9 cellular contexts compared by ENCODE assay signal in the genomic region with DNA sequence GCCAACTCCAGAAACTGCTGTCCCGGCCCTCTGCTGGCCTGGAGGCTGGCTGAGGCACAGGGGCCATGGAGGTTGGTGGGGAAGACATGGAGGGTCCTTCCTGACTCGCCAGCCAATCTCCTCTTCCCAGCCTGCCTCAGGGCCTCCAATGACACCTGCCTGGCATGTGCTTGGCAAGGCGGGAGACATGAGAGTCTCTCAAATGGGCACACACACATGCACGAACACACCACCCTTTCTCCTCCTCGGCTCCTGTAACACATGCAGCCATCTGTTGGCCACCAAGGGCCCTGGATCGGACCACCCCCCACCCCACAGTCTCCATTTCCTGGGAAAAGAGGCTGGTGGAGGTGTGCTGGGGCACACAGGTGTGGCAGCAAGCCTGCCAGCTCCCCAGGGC. TPM values are rescaled to one million over a fixed set of nuclear protein-coding genes. Genes with fewer than 3 reads are reported as not detected.
DNase-seq lines count a peak whose midpoint lies in the region; ATAC-seq, FAIRE-seq and TF ChIP-seq lines count a peak whose summit lies in the region.
"Had no signal": no experiment of that assay in that cellular context is flagged by ENCODE, and none has a peak within 500 bp of the region (broad histone marks: within the 10 kb centered on the region; RNA-seq: fewer than 3 reads in every experiment).

No MANE protein-coding gene starts in this region.

- no peaks in the 10 kb centered on the region for H3K36me3 ChIP-seq in bronchial epithelial cell (ENCODE audit: control insufficient read depth, insufficient read depth, low read length)

- peaks cover 27 to 33% (median 32%) of the 10 kb centered on the region in 3 donors for H3K4me1 Mint-ChIP-seq in naive B cell

- H3K27ac Mint-ChIP-seq in naive B cell, result peak overlapping the region in 4 of 6 donors; percentile 48 to 82 (median 70)

- no peak for TF ChIP-seq POLR2A in erythroblast (IDR thresholded peaks at IDR 0.05; ENCODE audit: low read length)

- H3K4me3 Mint-ChIP-seq in naive B cell, result no peak overlapping the region

- FAIRE-seq in bronchial epithelial cell (lab: Jason Lieb, UNC) (peak; percentile 18), urothelium cell line (lab: Jason Lieb, UNC) (peak; percentile 5)

- H3K27me3 Mint-ChIP-seq in naive B cell, result no peaks in the 10 kb centered on the region

- no peak for TF ChIP-seq CTCF in bronchial epithelial cell (IDR thresholded peaks at IDR 0.05; ENCODE audit: insufficient read depth, low read length, severe bottlenecking)

- no peaks in the 10 kb centered on the region for H3K27me3 ChIP-seq in bronchial epithelial cell (ENCODE audit: control insufficient read depth, insufficient read depth, low read length)

- peak; percentile 15 for DNase-seq in stimulated activated CD4-positive, alpha-beta T cell treated with anti-CD3 and anti-CD28 coated beads, Interleukin-15, amount 100 ng/mL, for 24 hours
- DNase-seq in stimulated activated CD4-positive, alpha-beta T cell treated with anti-CD3 and anti-CD28 coated beads, Interleukin-4, amount 100 ng/mL, for 4 hours, result no peak
- DNase-seq in bronchial epithelial cell (ENCODE audit: low read depth), result no peak
- no peak for DNase-seq in naive B cell
- DNase-seq in urothelium cell line (ENCODE audit: low spot score), result no peak
- no peak for DNase-seq in RPMI8226
- DNase-seq in AG20443 (ENCODE audit: low spot score), result no peak
- no peak for DNase-seq in erythroblast (lab: John Stamatoyannopoulos, UW)
- DNase-seq: NCI-H510A treated with DMSO at 0.1 percent for 48 hours had no signal

- H3K9me3 Mint-ChIP-seq in naive B cell, result peaks cover 0 to 3% (median 0%) of the 10 kb centered on the region in 7 donors

- no peak overlapping the region for H3K4me3 ChIP-seq in bronchial epithelial cell (ENCODE audit: low read depth, low read length)

- H3K36me3 Mint-ChIP-seq in naive B cell, result no peaks in the 10 kb centered on the region

- no peak for ATAC-seq in naive B cell (ENCODE audit: low read depth in 2 of 2)

RNA-seq across cellular contexts. Expression of a gene that starts 56.4 kb away (rescaled TPM):
- 74.5 and 109 TPM in 2 replicates for total RNA-seq in bronchial epithelial cell
- polyA plus RNA-seq in naive B cell (ENCODE audit: low read depth in 6 of 6), result 10 to 100 TPM; 21.5 to 41.9 (median 31.0) TPM
